In the genomic region with DNA sequence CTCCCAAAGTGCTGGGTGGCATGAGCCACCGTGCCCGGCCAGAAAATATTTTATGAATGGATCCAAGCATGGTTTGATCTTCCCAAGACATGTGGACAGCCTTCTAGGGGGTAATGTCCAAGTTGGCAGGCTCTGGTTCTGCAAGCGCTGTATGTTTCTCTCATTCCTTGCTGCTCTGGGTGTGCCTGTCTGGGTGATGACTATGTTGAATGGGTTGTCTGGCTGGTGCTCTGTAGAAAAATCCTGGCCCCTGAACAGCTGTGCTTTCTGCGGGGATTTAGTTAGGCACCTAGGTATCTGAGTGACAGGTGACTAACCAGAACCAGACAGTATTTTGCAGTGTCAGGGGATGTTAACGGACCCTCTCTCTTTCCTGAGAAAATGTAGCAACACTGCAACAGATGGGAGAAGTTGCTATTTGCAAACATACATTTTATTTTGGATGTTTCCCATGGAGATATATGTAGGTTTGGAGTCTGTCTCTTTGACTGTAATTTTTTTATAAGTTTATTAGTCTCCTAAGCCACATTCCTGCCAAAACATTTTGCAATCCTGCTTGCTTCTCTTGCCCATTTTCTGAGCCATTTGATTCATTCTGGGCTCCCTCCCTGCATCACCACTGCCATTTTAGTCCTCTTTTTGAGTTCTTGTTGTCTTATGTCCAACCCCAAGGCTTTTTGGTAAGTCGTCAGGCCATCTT, we compare ENCODE assay signal across 31 cellular contexts. TPM values are rescaled to one million over a fixed set of nuclear protein-coding genes. Genes with fewer than 3 reads are reported as not detected.
DNase-seq lines count a peak whose midpoint lies in the region; ATAC-seq, FAIRE-seq and TF ChIP-seq lines count a peak whose summit lies in the region.
"Had no signal": no experiment of that assay in that cellular context is flagged by ENCODE, and none has a peak within 500 bp of the region (broad histone marks: within the 10 kb centered on the region; RNA-seq: fewer than 3 reads in every experiment).

No MANE protein-coding gene starts in this region.

- no peaks in the 10 kb centered on the region for H4K20me1 ChIP-seq in HepG2 (ENCODE audit: insufficient read depth, low read length)

- no peak for TF ChIP-seq RAD21 in HepG2 (CRISPR knock-in tag; IDR thresholded peaks at IDR 0.05)

- 92 to 93% methylated on average over 5 to 6 of the region's 6 CpGs for WGBS in endodermal cell (ENCODE audit: insufficient coverage in 1 of 2, insufficient read length in 1 of 2), 2 experiments
- WGBS in HepG2 (ENCODE audit: low lambda C conversion rate), result 75% methylated on average over 5 of the region's 6 CpGs

- no TSS peak for BruUV-seq in HepG2 (replicated peaks; lab: Mats Ljungman, UMichigan)

- H3K79me2 ChIP-seq in HepG2 (ENCODE audit: insufficient read depth, low read length), result peaks cover 24% of the 10 kb centered on the region

- peak overlapping the region; percentile 50 for H3K4me2 ChIP-seq in HepG2 (ENCODE audit: low read depth, low read length)
- H3K4me2 ChIP-seq: PC-9 had no signal

- H3K4me3 Mint-ChIP-seq in endodermal cell, result no peak overlapping the region
- H3K4me3 Mint-ChIP-seq: activated CD8-positive, alpha-beta T cell treated with anti-CD3 and anti-CD28 coated beads, Interleukin-2, amount 10 ng/mL, durations not matched to agents 7 days and 5 days; activated naive CD4-positive, alpha-beta T cell treated with anti-CD3 and anti-CD28 coated beads for 36 hours; naive thymus-derived CD8-positive, alpha-beta T cell; T-helper 17 cell had no signal

- H3K27ac Mint-ChIP-seq in endodermal cell, result no peak overlapping the region
- no peak overlapping the region for H3K27ac Mint-ChIP-seq in activated naive CD4-positive, alpha-beta T cell treated with anti-CD3 and anti-CD28 coated beads, Interleukin-2, amount 50 U/mL, for 72 hours
- H3K27ac Mint-ChIP-seq: activated CD8-positive, alpha-beta T cell treated with anti-CD3 and anti-CD28 coated beads, Interleukin-2, amount 10 ng/mL, durations not matched to agents 7 days and 5 days; activated naive CD4-positive, alpha-beta T cell treated with anti-CD3 and anti-CD28 coated beads for 36 hours; T-helper 17 cell had no signal

- no peak for TF ChIP-seq POLR2A in HepG2 (IDR thresholded peaks at IDR 0.05; ENCODE audit: insufficient read depth in 1 of 2, low read depth in 2 of 2, low read length in 2 of 2)

- in situ Hi-C loops in HepG2 (cut with HindIII; ENCODE audit: extremely low pct_ligation_motif_present, low pct_unique_long_range_greater_than_20kb), result no loop called here

- H3K9me3 ChIP-seq in endodermal cell (ENCODE audit: control insufficient read depth, low read length) (no peaks in the 10 kb centered on the region), HepG2 (ENCODE audit: low read length) (no peaks in the 10 kb centered on the region), subcutaneous abdominal adipose tissue (ENCODE audit: control insufficient read depth in 5 of 5, low read length in 5 of 5) (no peaks in the 10 kb centered on the region)
- H3K9me3 ChIP-seq: breast epithelium, colonic mucosa, suprapubic skin had no signal

- ATAC-seq in HepG2, result no peak
- ATAC-seq in activated naive CD4-positive, alpha-beta T cell treated with anti-CD3 and anti-CD28 coated beads, Interleukin-2, amount 50 U/mL, for 72 hours, result no peak
- ATAC-seq: activated CD8-positive, alpha-beta T cell treated with anti-CD3 and anti-CD28 coated beads, Interleukin-2, amount 10 ng/mL, durations not matched to agents 7 days and 5 days; naive thymus-derived CD8-positive, alpha-beta T cell; T-helper 17 cell had no signal

- intact Hi-C loops in HepG2 (cut with micrococcal nuclease; ENCODE audit: unreplicated experiment), result no loop called here

- H3K27me3 ChIP-seq in endodermal cell (ENCODE audit: control insufficient read depth, insufficient read depth, low read length, poor library complexity, severe bottlenecking) (no peaks in the 10 kb centered on the region), HepG2 (ENCODE audit: control insufficient read depth in 1 of 2, insufficient read depth in 2 of 2, low read length in 2 of 2) (no peaks in the 10 kb centered on the region), subcutaneous abdominal adipose tissue (ENCODE audit: control insufficient read depth in 5 of 5, insufficient read depth in 4 of 5, low read length in 5 of 5) (no peaks in the 10 kb centered on the region)
- H3K27me3 ChIP-seq: breast epithelium, colonic mucosa, suprapubic skin had no signal

- H3K36me3 ChIP-seq in endodermal cell (ENCODE audit: control insufficient read depth, insufficient read depth, low read length), result no peaks in the 10 kb centered on the region
- no peaks in the 10 kb centered on the region; a peak in 1 of 5 replicates for H3K36me3 ChIP-seq in HepG2 (replicated peaks in 1 of 2; ENCODE audit: control insufficient read depth in 1 of 2, insufficient read depth in 2 of 2, low read length in 2 of 2)
- H3K36me3 ChIP-seq in subcutaneous abdominal adipose tissue (ENCODE audit: control insufficient read depth in 5 of 5, insufficient read depth in 5 of 5, low read length in 5 of 5), result no peaks in the 10 kb centered on the region
- H3K36me3 ChIP-seq: breast epithelium, colonic mucosa, suprapubic skin had no signal

- no peak for FAIRE-seq in HepG2 (lab: Jason Lieb, UNC)
- FAIRE-seq: GM18507, H1, islet of Langerhans had no signal

- POLR2A ChIA-PET in HepG2 (lab: Yijun Ruan, JAX), result no interaction called here

- H3K4me3 ChIP-seq in endodermal cell (ENCODE audit: low read length) (no peak overlapping the region), HepG2 (replicated peaks in 1 of 3; ENCODE audit: insufficient read depth in 1 of 3, low read depth in 2 of 3, low read length in 3 of 3) (no peak overlapping the region), subcutaneous abdominal adipose tissue (ENCODE audit: low read depth in 1 of 5, low read length in 5 of 5) (peak overlapping the region; percentile 11 to 51 (median 34))
- H3K4me3 ChIP-seq: breast epithelium, colonic mucosa, PC-9, skin epidermis, suprapubic skin had no signal

- no peak for TF ChIP-seq EP300 in HepG2 (IDR thresholded peaks at IDR 0.05; ENCODE audit: low read depth in 2 of 2, low read length in 2 of 2)
- no peak for TF ChIP-seq EP300 in HepG2 (CRISPR knock-in tag; IDR thresholded peaks at IDR 0.05; ENCODE audit: borderline replicate concordance)

- H2AFZ ChIP-seq in HepG2 (ENCODE audit: low read length), result no peak overlapping the region
- H2AFZ ChIP-seq: PC-9 had no signal

- H3K9me3 Mint-ChIP-seq in endodermal cell, result peaks cover 2% of the 10 kb centered on the region
- no peaks in the 10 kb centered on the region for H3K9me3 Mint-ChIP-seq in activated naive CD4-positive, alpha-beta T cell treated with anti-CD3 and anti-CD28 coated beads, Interleukin-2, amount 50 U/mL, for 72 hours
- H3K9me3 Mint-ChIP-seq: activated naive CD4-positive, alpha-beta T cell treated with anti-CD3 and anti-CD28 coated beads for 36 hours had no signal

- no peak for TF ChIP-seq CTCF in endodermal cell (conservative IDR thresholded peaks at IDR 0.05)
- TF ChIP-seq CTCF in HepG2 (CRISPR knock-in tag; IDR thresholded peaks at IDR 0.05), result no peak

- H3K4me1 Mint-ChIP-seq in endodermal cell, result peaks cover 4% of the 10 kb centered on the region

- CTCF ChIA-PET in HepG2 (lab: Yijun Ruan, JAX; ENCODE audit: low intra/inter-chr PET ratio, low total read pairs), result no interaction called here

- no peaks in the 10 kb centered on the region for H3K36me3 Mint-ChIP-seq in endodermal cell (ENCODE audit: low read depth)
- H3K36me3 Mint-ChIP-seq in activated naive CD4-positive, alpha-beta T cell treated with anti-CD3 and anti-CD28 coated beads, Interleukin-2, amount 50 U/mL, for 72 hours, result no peaks in the 10 kb centered on the region

- H3K27me3 Mint-ChIP-seq in endodermal cell (ENCODE audit: insufficient read depth), result no peaks in the 10 kb centered on the region

- H3K4me1 ChIP-seq in endodermal cell (ENCODE audit: control insufficient read depth, insufficient read depth, low read length) (no peaks in the 10 kb centered on the region), HepG2 (ENCODE audit: insufficient read depth, low read length) (peaks cover 51% of the 10 kb centered on the region), subcutaneous abdominal adipose tissue (ENCODE audit: control insufficient read depth in 5 of 5, insufficient read depth in 5 of 5, low read length in 5 of 5) (peaks cover 3 to 16% (median 11%) of the 10 kb centered on the region in 5 donors)
- H3K4me1 ChIP-seq: colonic mucosa had no signal

- H3K9ac ChIP-seq in endodermal cell (ENCODE audit: extremely low read depth, low read length, poor library complexity, severe bottlenecking), result no peak overlapping the region
- H3K9ac ChIP-seq in HepG2 (ENCODE audit: insufficient read depth, low read depth, low read length), result no peak overlapping the region
- peak overlapping the region in 1 of 5 donors; percentile 49 for H3K9ac ChIP-seq in subcutaneous abdominal adipose tissue (ENCODE audit: low read length in 5 of 5)

- DNase-seq in NCI-H82 (lab: John Stamatoyannopoulos, UW), result peak; percentile 39
- DNase-seq in NCI-H82 treated with DMSO at 0.1 percent for 48 hours (lab: John Stamatoyannopoulos, UW; ENCODE audit: unreplicated experiment), result no peak
- DNase-seq in endodermal cell, result peak; percentile 13
- no peak for DNase-seq in HepG2 (ENCODE audit: low spot score)
- no peak for DNase-seq in activated naive CD4-positive, alpha-beta T cell treated with anti-CD3 and anti-CD28 coated beads, Interleukin-2, amount 50 U/mL, for 72 hours (ENCODE audit: low spot score in 2 of 2)
- no peak for DNase-seq in NCI-H1436 treated with DMSO at 0.1 percent for 48 hours (lab: John Stamatoyannopoulos, UW)
- no peak for DNase-seq in HCEC 1CT
- DNase-seq: activated CD4-positive, CD25-positive, alpha-beta regulatory T cell treated with anti-CD3 and anti-CD28 coated beads, Interleukin-2, amount 50 U/mL, for 72 hours; activated CD8-positive, alpha-beta T cell treated with anti-CD3 and anti-CD28 coated beads, Interleukin-2, amount 10 ng/mL, durations not matched to agents 7 days and 5 days; activated naive CD4-positive, alpha-beta T cell treated with anti-CD3 and anti-CD28 coated beads for 36 hours; amniotic stem cell; colonic mucosa; effector CD4-positive, alpha-beta T cell; glutamatergic neuron; naive thymus-derived CD8-positive, alpha-beta T cell; NCI-H1092; NCI-H2029 treated with DMSO at 0.1 percent for 48 hours; NCI-H524 treated with DMSO at 0.1 percent for 48 hours; PC-9; stimulated activated naive CD4-positive, alpha-beta T cell; T-helper 17 cell had no signal

- H3K27ac ChIP-seq in endodermal cell (ENCODE audit: low read depth, low read length) (no peak overlapping the region), HepG2 (ENCODE audit: extremely low read length, insufficient read depth, low read length) (no peak overlapping the region), subcutaneous abdominal adipose tissue (ENCODE audit: low read depth, low read length) (no peak overlapping the region)
- H3K27ac ChIP-seq: 22Rv1, breast epithelium, colonic mucosa, PC-9, skin epidermis, suprapubic skin had no signal

RNA-seq across cellular contexts. Expression of a gene that starts 14.2 kb away (rescaled TPM):
- total RNA-seq in endodermal cell, result 1 to 10 TPM; 5.8 to 8.4 TPM
- polyA plus RNA-seq in endodermal cell (2013, experiment 1 of 2), result 8.8 TPM
- polyA plus RNA-seq in endodermal cell (2013, experiment 2 of 2), result 8.4 TPM
- total RNA-seq in HepG2 (2016; rRNA removed; fragmentation: Illumina TruSeq; extraction: Trizol), result 1.9 and 2.5 TPM in 2 replicates
- total RNA-seq in HepG2 (2016; cell fraction: cytosol; rRNA removed; fragmentation: Illumina TruSeq; extraction: Trizol; ENCODE audit: low read depth), result 0.53 and 1.1 TPM in 2 replicates
- total RNA-seq in HepG2 (2016; cell fraction: insoluble cytoplasmic fraction; rRNA removed; fragmentation: Illumina TruSeq; extraction: Trizol), result 2.4 and 3.2 TPM in 2 replicates
- 1.1 and 2.0 TPM in 2 replicates for total RNA-seq in HepG2 (2016; cell fraction: membrane; rRNA removed; fragmentation: Illumina TruSeq; extraction: Trizol)
- total RNA-seq in HepG2 (2016; cell fraction: nucleus; rRNA removed; fragmentation: Illumina TruSeq; extraction: Trizol), result 2.6 and 2.9 TPM in 2 replicates
- 0.98 and 1.8 TPM in 2 replicates for polyA plus RNA-seq in HepG2 (2011; rRNA removed)
- polyA plus RNA-seq in HepG2 (2011; cell fraction: cytosol; rRNA removed), result 0.74 and 0.87 TPM in 2 replicates
- polyA plus RNA-seq in HepG2 (2011; cell fraction: nucleus; rRNA removed), result 0.92 and 1.2 TPM in 2 replicates
- 1.2 and 2.5 TPM in 2 replicates for polyA plus RNA-seq in HepG2 (2012)
- 0.14 and 0.16 TPM in 2 replicates for polyA plus RNA-seq in HepG2 (2016; cell fraction: cytosol; fragmentation: Illumina TruSeq; extraction: Trizol; ENCODE audit: low read depth)
- 2.5 and 2.9 TPM in 2 replicates for polyA plus RNA-seq in HepG2 (2016; cell fraction: insoluble cytoplasmic fraction; fragmentation: Illumina TruSeq; extraction: Trizol; ENCODE audit: low read depth)
- polyA plus RNA-seq in HepG2 (2016; cell fraction: membrane; fragmentation: Illumina TruSeq; extraction: Trizol; ENCODE audit: low read depth), result 0.32 and 0.48 TPM in 2 replicates
- 3.0 and 3.4 TPM in 2 replicates for polyA plus RNA-seq in HepG2 (2016; cell fraction: nucleus; fragmentation: Illumina TruSeq; extraction: Trizol; ENCODE audit: insufficient read depth, low read depth)
- polyA minus RNA-seq in HepG2 (2011; rRNA and poly(A)+ RNA removed; ENCODE audit: low replicate concordance), result 0.02 and 2.8 TPM in 2 replicates
- polyA minus RNA-seq in HepG2 (2011; cell fraction: cytosol; rRNA and poly(A)+ RNA removed), result 0.99 and 1.5 TPM in 2 replicates
- 2.0 and 4.5 TPM in 2 replicates for polyA minus RNA-seq in HepG2 (2011; cell fraction: nucleus; rRNA and poly(A)+ RNA removed)
- total RNA-seq in activated naive CD4-positive, alpha-beta T cell treated with anti-CD3 and anti-CD28 coated beads, Interleukin-2, amount 50 U/mL, for 72 hours, result under 1 TPM in 1 of 2 donors, not detected in 1; 0.23 TPM
- total RNA-seq: HT-29, PC-9, pulmonary artery endothelial cell had no signal

Comparison
In these comparisons a context has a peak if more than half of its experiments do, and no peak if none do; other contexts are left out.
1. DNase-seq: peak in NCI-H82 (single experiment) and endodermal cell (single experiment); none in NCI-H82 treated with DMSO at 0.1 percent for 48 hours (single experiment), HepG2 (single experiment), activated naive CD4-positive, alpha-beta T cell treated with anti-CD3 and anti-CD28 coated beads, Interleukin-2, amount 50 U/mL, for 72 hours (0 of 2), NCI-H1436 treated with DMSO at 0.1 percent for 48 hours (single experiment) and HCEC 1CT (single experiment).
2. H3K4me3 ChIP-seq: peak in subcutaneous abdominal adipose tissue (5 of 5); none in endodermal cell (single experiment) and HepG2 (0 of 3).